Comparison of ENCODE assay signal across 1 cellular context in genomic region chr9:77759391-77759790, GRCh38.
TF ChIP-seq lines count a peak whose summit lies in the region.

No MANE protein-coding gene starts in this region.

TF ChIP-seq in IMR-90, 13 proteins besides CTCF, POLR2A, EP300 and RAD21 (continued from another document):
- TF ChIP-seq CHD1 (IDR thresholded peaks at IDR 0.05; ENCODE audit: low read depth, low read length) (no peak), ELK1 (IDR thresholded peaks at IDR 0.05; ENCODE audit: borderline replicate concordance, low read depth, low read length) (no peak), NFE2L2 (IDR thresholded peaks at IDR 0.05; ENCODE audit: low read depth, low read length) (no peak), RFX5 (IDR thresholded peaks at IDR 0.05; ENCODE audit: low read depth, low read length) (no peak), FOS (IDR thresholded peaks at IDR 0.05; ENCODE audit: low read depth, low read length) (no peak), MAZ (IDR thresholded peaks at IDR 0.05; ENCODE audit: borderline replicate concordance, low read depth, low read length) (no peak)
TF ChIP-seq in IMR-90: peak in this region for 0.
